16 cellular contexts compared by ENCODE assay signal in the genomic region with DNA sequence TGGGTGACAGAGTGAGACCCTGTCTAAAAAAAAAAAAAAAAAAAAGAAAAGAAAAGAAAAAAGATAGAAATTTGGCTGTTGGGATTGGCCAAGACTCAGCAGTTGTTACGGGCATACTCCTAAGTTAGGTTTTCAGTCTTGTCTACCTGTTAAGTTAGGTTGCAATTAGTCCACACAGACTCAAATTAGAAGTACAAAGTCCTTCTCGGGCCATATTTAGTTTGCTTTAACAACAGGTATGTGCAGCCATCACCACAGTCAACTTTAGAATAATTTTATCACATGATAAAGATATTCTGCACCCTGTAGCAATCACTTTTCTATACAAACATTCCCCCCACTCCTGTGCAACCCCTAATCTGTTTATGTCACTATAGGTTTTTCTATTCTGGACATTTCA.
DNase-seq lines count a peak whose midpoint lies in the region; ATAC-seq and TF ChIP-seq lines count a peak whose summit lies in the region.
"Had no signal": no experiment of that assay in that cellular context is flagged by ENCODE, and none has a peak within 500 bp of the region (broad histone marks: within the 10 kb centered on the region; RNA-seq: fewer than 3 reads in every experiment).

No MANE protein-coding gene starts in this region.

- H3K27me3 Mint-ChIP-seq in activated naive CD8-positive, alpha-beta T cell = no peaks in the 10 kb centered on the region
- H3K27me3 Mint-ChIP-seq in activated naive CD8-positive, alpha-beta T cell treated with anti-CD3 and anti-CD28 coated beads for 36 hours = no peaks in the 10 kb centered on the region
- H3K27me3 Mint-ChIP-seq: CD4-positive, alpha-beta T cell had no signal

- in situ Hi-C loops in gastrocnemius medialis (cut with MboI; ENCODE audit: low sequenced_read_pairs in 4 of 4) = no loop called here

- H3K4me3 Mint-ChIP-seq in activated naive CD8-positive, alpha-beta T cell = no peak overlapping the region
- no peak overlapping the region for H3K4me3 Mint-ChIP-seq in activated naive CD8-positive, alpha-beta T cell treated with anti-CD3 and anti-CD28 coated beads for 36 hours
- H3K4me3 Mint-ChIP-seq: CD4-positive, alpha-beta T cell; H9 had no signal

- peaks cover 50 to 65% of the 10 kb centered on the region in 2 donors for H3K4me1 ChIP-seq in gastrocnemius medialis
- H3K4me1 ChIP-seq: A549 had no signal

- peak; percentile 30 for ATAC-seq in left lobe of liver
- ATAC-seq in gastrocnemius medialis = no peak
- no peak for ATAC-seq in Right ventricle myocardium superior (ENCODE audit: poor library complexity)
- ATAC-seq: A549 had no signal

- peak overlapping the region; percentile 2 for H3K27ac Mint-ChIP-seq in activated naive CD8-positive, alpha-beta T cell
- no peak overlapping the region for H3K27ac Mint-ChIP-seq in activated naive CD8-positive, alpha-beta T cell treated with anti-CD3 and anti-CD28 coated beads for 36 hours
- H3K27ac Mint-ChIP-seq: CD4-positive, alpha-beta T cell; H9 had no signal

- no peak for TF ChIP-seq CTCF in gastrocnemius medialis (IDR thresholded peaks at IDR 0.05 in 4 of 5, conservative IDR thresholded peaks at IDR 0.05 in 1 of 5)

- H3K27ac ChIP-seq in gastrocnemius medialis = peak overlapping the region in 3 of 4 donors; percentile 72 to 82 (median 79)
- H3K27ac ChIP-seq: 22Rv1, A549, C4-2B had no signal

- TF ChIP-seq POLR2A in gastrocnemius medialis (IDR thresholded peaks at IDR 0.05) = no peak

- intact Hi-C loops in gastrocnemius medialis (cut with DNase I; ENCODE audit: low total_unique reads) (no loop called here), Right ventricle myocardium superior (cut with DNase I) (no loop called here)

- H3K36me3 ChIP-seq in gastrocnemius medialis = no peaks in the 10 kb centered on the region

- H3K27me3 ChIP-seq in gastrocnemius medialis = no peaks in the 10 kb centered on the region

- H3K4me3 ChIP-seq in gastrocnemius medialis = no peak overlapping the region
- H3K4me3 ChIP-seq: A549 had no signal

- H3K9me3 ChIP-seq in gastrocnemius medialis = no peaks in the 10 kb centered on the region
- H3K9me3 ChIP-seq: A549 had no signal

- peaks cover 37% of the 10 kb centered on the region for H3K4me1 Mint-ChIP-seq in activated naive CD8-positive, alpha-beta T cell (ENCODE audit: low read depth)
- H3K4me1 Mint-ChIP-seq in activated naive CD8-positive, alpha-beta T cell treated with anti-CD3 and anti-CD28 coated beads for 36 hours = peaks cover 22% of the 10 kb centered on the region
- H3K4me1 Mint-ChIP-seq: H9 had no signal

- DNase-seq in activated naive CD8-positive, alpha-beta T cell treated with anti-CD3 and anti-CD28 coated beads for 36 hours = no peak
- no peak for DNase-seq in left lobe of liver (ENCODE audit: low spot score)
- no peak for DNase-seq in gastrocnemius medialis
- DNase-seq in Right ventricle myocardium superior = no peak
- DNase-seq in NCI-H524 (lab: John Stamatoyannopoulos, UW) = no peak
- DNase-seq in SIG-M5 (lab: John Stamatoyannopoulos, UW) = no peak
- DNase-seq: AML-193; Calu3; CD4-positive, alpha-beta T cell; DMS79 treated with DMSO at 0.1 percent for 48 hours; GF-D8; H9 had no signal

- peaks cover 20% of the 10 kb centered on the region for H3K36me3 Mint-ChIP-seq in activated naive CD8-positive, alpha-beta T cell
- H3K36me3 Mint-ChIP-seq in activated naive CD8-positive, alpha-beta T cell treated with anti-CD3 and anti-CD28 coated beads for 36 hours = peaks cover 12% of the 10 kb centered on the region

- no peaks in the 10 kb centered on the region for H3K9me3 Mint-ChIP-seq in activated naive CD8-positive, alpha-beta T cell (ENCODE audit: low read depth)
- no peaks in the 10 kb centered on the region for H3K9me3 Mint-ChIP-seq in activated naive CD8-positive, alpha-beta T cell treated with anti-CD3 and anti-CD28 coated beads for 36 hours
- H3K9me3 Mint-ChIP-seq: CD4-positive, alpha-beta T cell; H9 had no signal
